In the genomic region with DNA sequence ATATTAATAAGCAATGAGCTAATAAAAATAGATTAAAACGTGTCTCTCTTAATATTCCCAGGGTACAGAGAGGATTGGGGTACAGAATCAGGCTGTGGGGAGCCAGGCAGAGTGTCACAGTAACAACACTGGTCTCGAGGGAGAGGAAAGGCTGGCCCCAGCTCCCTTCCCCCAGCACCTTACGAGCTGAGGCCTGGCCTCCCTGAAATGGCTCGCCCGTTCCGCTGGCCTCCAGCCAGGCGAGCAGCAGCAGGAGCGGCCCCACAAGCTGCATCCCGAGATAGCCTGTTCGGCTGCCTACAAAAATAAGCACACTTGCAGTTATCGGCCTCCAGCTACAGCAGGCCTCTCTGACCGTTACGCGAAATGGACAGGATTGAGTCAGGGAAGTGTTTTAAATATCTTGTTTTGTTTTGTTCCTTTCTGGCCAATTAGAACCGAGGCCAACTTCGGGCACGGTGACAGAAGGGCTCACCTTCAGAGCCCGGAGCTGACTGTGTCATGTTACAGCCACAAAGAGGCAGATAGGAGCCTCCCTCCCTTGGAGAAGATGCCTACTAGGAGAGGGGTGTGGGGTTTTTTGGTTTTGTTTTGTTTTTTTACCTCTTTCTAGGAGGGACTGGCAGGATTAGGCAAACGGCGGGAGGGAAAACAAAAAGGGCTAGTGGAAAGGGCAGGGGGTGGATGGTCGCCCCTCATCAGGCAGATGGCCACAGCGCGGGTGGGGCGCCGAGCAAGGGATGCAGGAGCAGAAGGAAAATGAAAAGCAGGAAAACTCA, we compare ENCODE assay signal across 1 cellular context.
A peak's percentile ranks its signal among the peaks of the same experiment; 100 is the strongest.
TF ChIP-seq lines count a peak whose summit lies in the region.

No MANE protein-coding gene starts in this region.

TF ChIP-seq in K562, 482 proteins besides CTCF, POLR2A, EP300 and RAD21 (continued from another document and continues in another):
- no peak for TF ChIP-seq NCOA2 (IDR thresholded peaks at IDR 0.05; ENCODE audit: partially characterized antibody in 2 of 2)
- TF ChIP-seq CBX1 (IDR thresholded peaks at IDR 0.05; ENCODE audit: low read depth): peak; percentile 91; the same call in 1 of the 2 replicates
- peak; percentile 58 for TF ChIP-seq GABPA (tag; conservative IDR thresholded peaks at IDR 0.05; ENCODE audit: low read depth)
- TF ChIP-seq MAZ (CRISPR knock-in tag; conservative IDR thresholded peaks at IDR 0.05 in 1 of 2, IDR thresholded peaks at IDR 0.05 in 1 of 2): peak; percentile 68 to 82; a peak in 2 of 4 replicates
- TF ChIP-seq STAT5B (CRISPR knock-in tag; IDR thresholded peaks at IDR 0.05): no peak
- TF ChIP-seq RFX5 (IDR thresholded peaks at IDR 0.05; ENCODE audit: low read depth, low read length): peak; percentile 55
- TF ChIP-seq HDAC1 (IDR thresholded peaks at IDR 0.05): peak in 1 of 2 experiments; percentile 77; a peak in 2 of 4 replicates
- no peak for TF ChIP-seq ZNF124 (CRISPR knock-in tag; IDR thresholded peaks at IDR 0.05)
- peak; percentile 64 to 70; a peak in 3 of 4 replicates for TF ChIP-seq NRF1 (conservative IDR thresholded peaks at IDR 0.05 in 1 of 2, IDR thresholded peaks at IDR 0.05 in 1 of 2)
- peak; percentile 6; the same call in 1 of the 2 replicates for TF ChIP-seq ZNF583 (CRISPR knock-in tag; IDR thresholded peaks at IDR 0.05)
- peak; percentile 96 for TF ChIP-seq FOXJ2 (tag; IDR thresholded peaks at IDR 0.05)
- TF ChIP-seq TCF3 (CRISPR knock-in tag; IDR thresholded peaks at IDR 0.05): peak; percentile 100
- TF ChIP-seq NBN (IDR thresholded peaks at IDR 0.05; ENCODE audit: low read depth): peak; percentile 98; the same call in 1 of the 2 replicates
- TF ChIP-seq, protein P1, sequence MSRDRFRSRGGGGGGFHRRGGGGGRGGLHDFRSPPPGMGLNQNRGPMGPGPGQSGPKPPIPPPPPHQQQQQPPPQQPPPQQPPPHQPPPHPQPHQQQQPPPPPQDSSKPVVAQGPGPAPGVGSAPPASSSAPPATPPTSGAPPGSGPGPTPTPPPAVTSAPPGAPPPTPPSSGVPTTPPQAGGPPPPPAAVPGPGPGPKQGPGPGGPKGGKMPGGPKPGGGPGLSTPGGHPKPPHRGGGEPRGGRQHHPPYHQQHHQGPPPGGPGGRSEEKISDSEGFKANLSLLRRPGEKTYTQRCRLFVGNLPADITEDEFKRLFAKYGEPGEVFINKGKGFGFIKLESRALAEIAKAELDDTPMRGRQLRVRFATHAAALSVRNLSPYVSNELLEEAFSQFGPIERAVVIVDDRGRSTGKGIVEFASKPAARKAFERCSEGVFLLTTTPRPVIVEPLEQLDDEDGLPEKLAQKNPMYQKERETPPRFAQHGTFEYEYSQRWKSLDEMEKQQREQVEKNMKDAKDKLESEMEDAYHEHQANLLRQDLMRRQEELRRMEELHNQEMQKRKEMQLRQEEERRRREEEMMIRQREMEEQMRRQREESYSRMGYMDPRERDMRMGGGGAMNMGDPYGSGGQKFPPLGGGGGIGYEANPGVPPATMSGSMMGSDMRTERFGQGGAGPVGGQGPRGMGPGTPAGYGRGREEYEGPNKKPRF (IDR thresholded peaks at IDR 0.05; ENCODE audit: low read depth, low read length): no peak
- TF ChIP-seq SMAD1 (IDR thresholded peaks at IDR 0.05; ENCODE audit: low read depth, low read length, partially characterized antibody): peak; percentile 98
- TF ChIP-seq HNRNPK (IDR thresholded peaks at IDR 0.05; ENCODE audit: low read depth, low read length, poor library complexity, severe bottlenecking): no peak
- no peak for TF ChIP-seq ZNF75A (CRISPR knock-in tag; IDR thresholded peaks at IDR 0.05)
- peak; percentile 66; the same call in 1 of the 2 replicates for TF ChIP-seq STAT6 (CRISPR knock-in tag; IDR thresholded peaks at IDR 0.05)
- TF ChIP-seq MITF (IDR thresholded peaks at IDR 0.05): peak; percentile 87
- TF ChIP-seq CBFB (CRISPR knock-in tag; IDR thresholded peaks at IDR 0.05): no peak
- peak; percentile 64; the same call in 1 of the 2 replicates for TF ChIP-seq POLR2AphosphoS2 (IDR thresholded peaks at IDR 0.05; ENCODE audit: low read length)
- TF ChIP-seq KDM2B (CRISPR knock-in tag; IDR thresholded peaks at IDR 0.05): 0 out of 2 replicates have a peak, but pooled peaks have one; percentile 38
- no peak for TF ChIP-seq TCF7L2 (IDR thresholded peaks at IDR 0.05; ENCODE audit: low read depth, low read length)
- no peak for TF ChIP-seq BRF1 (IDR thresholded peaks at IDR 0.05; ENCODE audit: borderline replicate concordance, extremely low read depth, insufficient read length)
- no peak for TF ChIP-seq KDM1A (IDR thresholded peaks at IDR 0.05)
- TF ChIP-seq SMC3 (conservative IDR thresholded peaks at IDR 0.05; ENCODE audit: insufficient read depth, low read depth, low read length): 0 out of 2 replicates have a peak, but pooled peaks have one; percentile 26
- no peak; the same call in 1 of the 2 replicates for TF ChIP-seq TGIF2 (CRISPR knock-in tag; IDR thresholded peaks at IDR 0.05)
- no peak for TF ChIP-seq HOXB6 (CRISPR knock-in tag; IDR thresholded peaks at IDR 0.05; ENCODE audit: borderline replicate concordance)
- TF ChIP-seq PYGO2 (tag; IDR thresholded peaks at IDR 0.05): peak; percentile 57; the same call in 1 of the 2 replicates
- TF ChIP-seq SUPT5H (IDR thresholded peaks at IDR 0.05): peak; percentile 55; the same call in 1 of the 2 replicates
- no peak for TF ChIP-seq ZNF780A (CRISPR knock-in tag; IDR thresholded peaks at IDR 0.05)
- no peak for TF ChIP-seq ZNF140 (CRISPR knock-in tag; IDR thresholded peaks at IDR 0.05)
- TF ChIP-seq MAFK (IDR thresholded peaks at IDR 0.05; ENCODE audit: low read length): peak; percentile 59
- no peak for TF ChIP-seq RREB1 (CRISPR knock-in tag; IDR thresholded peaks at IDR 0.05)
- TF ChIP-seq VEZF1 (CRISPR knock-in tag; IDR thresholded peaks at IDR 0.05): no peak
- TF ChIP-seq GTF2B (IDR thresholded peaks at IDR 0.05; ENCODE audit: extremely low read depth, insufficient read length): no peak
- TF ChIP-seq ZNF253 (CRISPR knock-in tag; conservative IDR thresholded peaks at IDR 0.05): no peak
- TF ChIP-seq CREB5 (CRISPR knock-in tag; IDR thresholded peaks at IDR 0.05): no peak
- TF ChIP-seq NFE2 (IDR thresholded peaks at IDR 0.05; ENCODE audit: low read depth): peak; percentile 70
- TF ChIP-seq NFYB (IDR thresholded peaks at IDR 0.05; ENCODE audit: extremely low read depth, insufficient read length): peak; percentile 70
- TF ChIP-seq SNIP1 (IDR thresholded peaks at IDR 0.05; ENCODE audit: low read depth): no peak
- no peak for TF ChIP-seq E2F3 (CRISPR knock-in tag; IDR thresholded peaks at IDR 0.05)
- no peak for TF ChIP-seq XRCC3 (IDR thresholded peaks at IDR 0.05)
- TF ChIP-seq SOX6 (IDR thresholded peaks at IDR 0.05): peak; percentile 99
- peak; percentile 94 for TF ChIP-seq POLR2H (tag; IDR thresholded peaks at IDR 0.05; ENCODE audit: low read depth)
- TF ChIP-seq, protein P2, sequence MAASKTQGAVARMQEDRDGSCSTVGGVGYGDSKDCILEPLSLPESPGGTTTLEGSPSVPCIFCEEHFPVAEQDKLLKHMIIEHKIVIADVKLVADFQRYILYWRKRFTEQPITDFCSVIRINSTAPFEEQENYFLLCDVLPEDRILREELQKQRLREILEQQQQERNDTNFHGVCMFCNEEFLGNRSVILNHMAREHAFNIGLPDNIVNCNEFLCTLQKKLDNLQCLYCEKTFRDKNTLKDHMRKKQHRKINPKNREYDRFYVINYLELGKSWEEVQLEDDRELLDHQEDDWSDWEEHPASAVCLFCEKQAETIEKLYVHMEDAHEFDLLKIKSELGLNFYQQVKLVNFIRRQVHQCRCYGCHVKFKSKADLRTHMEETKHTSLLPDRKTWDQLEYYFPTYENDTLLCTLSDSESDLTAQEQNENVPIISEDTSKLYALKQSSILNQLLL (CRISPR knock-in tag; IDR thresholded peaks at IDR 0.05; ENCODE audit: borderline replicate concordance): no peak
- peak; percentile 82 for TF ChIP-seq ETV1 (tag; conservative IDR thresholded peaks at IDR 0.05; ENCODE audit: low read depth)
- TF ChIP-seq ARNT (IDR thresholded peaks at IDR 0.05): peak; percentile 93 to 95
